ENCODE assay signal across 8 cellular contexts in the genomic region with DNA sequence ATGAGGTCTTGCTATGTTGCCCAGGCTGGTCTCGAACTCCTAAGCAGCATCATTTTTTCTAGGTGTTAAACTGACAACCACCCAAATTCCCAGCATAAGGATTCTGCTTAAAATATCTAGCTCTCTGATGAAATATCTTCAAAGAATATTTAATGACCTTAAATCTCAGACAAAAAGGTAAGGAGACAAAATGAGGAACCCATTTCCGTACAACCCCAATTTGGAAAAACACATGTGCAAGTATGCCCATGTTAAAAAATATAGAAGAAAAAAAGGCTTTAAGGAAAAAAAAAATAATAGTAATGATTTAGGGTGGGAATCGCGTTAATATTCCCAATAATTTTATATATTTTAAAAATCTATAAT. TPM values are rescaled to one million over a fixed set of nuclear protein-coding genes. Genes with fewer than 3 reads are reported as not detected.
DNase-seq lines count a peak whose midpoint lies in the region; ATAC-seq and TF ChIP-seq lines count a peak whose summit lies in the region.

No MANE protein-coding gene starts in this region.

- peaks cover 18% of the 10 kb centered on the region for H4K20me1 ChIP-seq in osteoblast (ENCODE audit: insufficient read depth, low read length)

- H2AFZ ChIP-seq in osteoblast (ENCODE audit: low read length) = no peak overlapping the region

- H3K27ac ChIP-seq in dorsolateral prefrontal cortex (peak overlapping the region in 48 of 59 donors; percentile 67 to 98 (median 92)), osteoblast (ENCODE audit: low read depth, low read length) (no peak overlapping the region)

- peaks cover 36% of the 10 kb centered on the region for H3K79me2 ChIP-seq in osteoblast (ENCODE audit: insufficient read depth, low read length)

- intact Hi-C loops in dorsolateral prefrontal cortex (cut with DNase I) = loop anchor here in 1 of 2 donors (5.0 kb wide), 2 partner anchors 309 to 1351 kb away; partner anchors contain the start of genes FYCO1 and TCAIM

- H3K4me3 ChIP-seq in GM06990 (replicated peaks; ENCODE audit: low read depth, low read length) (peak overlapping the region; percentile 75; the same call in 1 of the 2 replicates), dorsolateral prefrontal cortex (peak overlapping the region; percentile 64 to 100 (median 89)), osteoblast (ENCODE audit: insufficient read depth, low read length) (no peak overlapping the region)

- H3K27me3 ChIP-seq in GM06990 (replicated peaks; ENCODE audit: control insufficient read depth, insufficient read depth, low read length) = no peaks in the 10 kb centered on the region
- no peaks in the 10 kb centered on the region for H3K27me3 ChIP-seq in dorsolateral prefrontal cortex
- no peaks in the 10 kb centered on the region for H3K27me3 ChIP-seq in osteoblast (ENCODE audit: insufficient read depth, low read length)

- DNase-seq in GM06990 (ENCODE audit: extremely low read depth, insufficient read length) = no peak
- peak; percentile 10 for DNase-seq in NCI-H2227 (lab: John Stamatoyannopoulos, UW; ENCODE audit: unreplicated experiment)
- DNase-seq in dorsolateral prefrontal cortex = no peak
- DNase-seq in osteoblast (ENCODE audit: insufficient read length, low spot score, missing footprints) = no peak
- DNase-seq in NOMO-1 treated with DMSO at 0.1 percent for 48 hours (lab: John Stamatoyannopoulos, UW; ENCODE audit: unreplicated experiment) = no peak
- DNase-seq in T1000 (lab: John Stamatoyannopoulos, UW) = no peak

- H3K4me2 ChIP-seq in osteoblast (ENCODE audit: insufficient read depth, low read length) = peak overlapping the region; percentile 91

- no peak for TF ChIP-seq CTCF in GM06990 (IDR thresholded peaks at IDR 0.05; ENCODE audit: insufficient read depth, low read length, poor library complexity, severe bottlenecking)
- TF ChIP-seq CTCF in dorsolateral prefrontal cortex (IDR thresholded peaks at IDR 0.05 in 54 of 56, conservative IDR thresholded peaks at IDR 0.05 in 2 of 56; ENCODE audit: low read depth in 1 of 56, partially characterized antibody in 56 of 56) = no peak
- no peak for TF ChIP-seq CTCF in osteoblast (IDR thresholded peaks at IDR 0.05; ENCODE audit: extremely low read depth, low read depth, low read length)

- peaks cover 28% of the 10 kb centered on the region for H3K4me1 ChIP-seq in osteoblast (ENCODE audit: insufficient read depth, low read length)

- no peak for ATAC-seq in HG02885 (IDR thresholded peaks at IDR 0.05; ENCODE audit: poor library complexity, unreplicated experiment)
- ATAC-seq in GM18502 (IDR thresholded peaks at IDR 0.05; ENCODE audit: poor library complexity, unreplicated experiment) = no peak

- no peaks in the 10 kb centered on the region; the same call in 1 of the 2 replicates for H3K36me3 ChIP-seq in GM06990 (ENCODE audit: control insufficient read depth, insufficient read depth, low read length)
- peaks cover 10% of the 10 kb centered on the region for H3K36me3 ChIP-seq in osteoblast (ENCODE audit: insufficient read depth, low read length)

- H3K9me3 ChIP-seq in osteoblast (ENCODE audit: low read depth, low read length) = no peaks in the 10 kb centered on the region

RNA-seq across cellular contexts. Expression of gene SACM1L, which starts 1.4 kb away (rescaled TPM):
- 100 to 1,000 TPM in 1 of 120 experiments, 10 to 100 TPM in 119; 44.0 to 100 (median 73.4) TPM for total RNA-seq in dorsolateral prefrontal cortex
- total RNA-seq in osteoblast = 28.6 and 39.5 TPM in 2 replicates
